8 cellular contexts compared by ENCODE assay signal in genomic region chr16:90077757-90078593, GRCh38. TPM values are rescaled to one million over a fixed set of nuclear protein-coding genes. Genes with fewer than 3 reads are reported as not detected.
DNase-seq lines count a peak whose midpoint lies in the region; ATAC-seq, FAIRE-seq and TF ChIP-seq lines count a peak whose summit lies in the region.

No MANE protein-coding gene starts in this region.

- H3K36me3 Mint-ChIP-seq in activated T-helper 2 cell treated with anti-CD3 and anti-CD28 coated beads, Interferon-gamma antibody, Interleukin-2, Interleukin-4, amounts not matched to agents 10 μg/mL and 5 μg/mL and 100 μg/mL, durations not matched to agents 14 hours and 24 hours and 36 hours (ENCODE audit: low read depth) = no peaks in the 10 kb centered on the region

- H3K4me3 Mint-ChIP-seq in activated T-helper 2 cell treated with anti-CD3 and anti-CD28 coated beads, Interferon-gamma antibody, Interleukin-2, Interleukin-4, amounts not matched to agents 10 μg/mL and 5 μg/mL and 100 μg/mL, durations not matched to agents 14 hours and 24 hours and 36 hours (ENCODE audit: low read depth) = peak overlapping the region; percentile 66

- H3K9me3 Mint-ChIP-seq in activated T-helper 2 cell treated with anti-CD3 and anti-CD28 coated beads, Interferon-gamma antibody, Interleukin-2, Interleukin-4, amounts not matched to agents 10 μg/mL and 5 μg/mL and 100 μg/mL, durations not matched to agents 14 hours and 24 hours and 36 hours = no peaks in the 10 kb centered on the region

- H3K9me3 ChIP-seq in A549 (no peaks in the 10 kb centered on the region), left ventricle myocardium inferior (replicated peaks) (no peaks in the 10 kb centered on the region), psoas muscle (no peaks in the 10 kb centered on the region)

- CTCF ChIA-PET in A549 (lab: Yijun Ruan, JAX) = interaction anchor here (0.8 kb wide), 1 partner anchor 56 kb away, joined by 3 read pairs; no protein-coding TSS in a partner anchor

- peak overlapping the region; percentile 71 to 83 for H3K27ac ChIP-seq in A549
- H3K27ac ChIP-seq in left ventricle myocardium inferior (replicated peaks) = peak overlapping the region; percentile 58
- no peak overlapping the region for H3K27ac ChIP-seq in psoas muscle

- intact Hi-C loops in activated T-helper 2 cell treated with anti-CD3 and anti-CD28 coated beads, Interferon-gamma antibody, Interleukin-2, Interleukin-4, amounts not matched to agents 10 μg/mL and 5 μg/mL and 100 μg/mL, durations not matched to agents 14 hours and 24 hours and 36 hours (cut with micrococcal nuclease) = loop anchor here (5.0 kb wide), 1 partner anchor 46 kb away; no protein-coding TSS in a partner anchor
- intact Hi-C loops in left ventricle myocardium inferior (cut with micrococcal nuclease) (no loop called here), psoas muscle (cut with DNase I) (no loop called here)

- peak; percentile 46 to 59 for ATAC-seq in A549
- peak; percentile 48 for ATAC-seq in HG02938 (IDR thresholded peaks at IDR 0.05; ENCODE audit: unreplicated experiment)
- ATAC-seq in psoas muscle = peak; percentile 17 to 45 (median 32)

- TF ChIP-seq POLR2A in A549 (IDR thresholded peaks at IDR 0.05; ENCODE audit: low read length) = no peak

- H3K27me3 ChIP-seq in left ventricle myocardium inferior (ENCODE audit: low read depth) (peaks cover 19% of the 10 kb centered on the region), psoas muscle (ENCODE audit: insufficient read depth in 3 of 3, low read length in 2 of 3) (peaks cover 0 to 10% (median 0%) of the 10 kb centered on the region in 3 donors)

- TF ChIP-seq RAD21 in A549 (conservative IDR thresholded peaks at IDR 0.05 in 1 of 2, IDR thresholded peaks at IDR 0.05 in 1 of 2) = no peak

- peaks cover 13% of the 10 kb centered on the region for H3K27me3 Mint-ChIP-seq in activated T-helper 2 cell treated with anti-CD3 and anti-CD28 coated beads, Interferon-gamma antibody, Interleukin-2, Interleukin-4, amounts not matched to agents 10 μg/mL and 5 μg/mL and 100 μg/mL, durations not matched to agents 14 hours and 24 hours and 36 hours (ENCODE audit: low read depth)

- peaks cover 31% of the 10 kb centered on the region for H3K4me1 Mint-ChIP-seq in activated T-helper 2 cell treated with anti-CD3 and anti-CD28 coated beads, Interferon-gamma antibody, Interleukin-2, Interleukin-4, amounts not matched to agents 10 μg/mL and 5 μg/mL and 100 μg/mL, durations not matched to agents 14 hours and 24 hours and 36 hours (ENCODE audit: low read depth)

- peak overlapping the region; percentile 41 for H3K4me3 ChIP-seq in A549
- peak overlapping the region; percentile 25 for H3K4me3 ChIP-seq in GM12864 (ENCODE audit: low read depth, low read length)
- peak overlapping the region; percentile 64 for H3K4me3 ChIP-seq in left ventricle myocardium inferior
- H3K4me3 ChIP-seq in psoas muscle = peak overlapping the region; percentile 61

- H3K4me1 ChIP-seq in A549 (peaks cover 4% of the 10 kb centered on the region), left ventricle myocardium inferior (peaks cover 11% of the 10 kb centered on the region), psoas muscle (no peaks in the 10 kb centered on the region)

- H3K4me2 ChIP-seq in A549 = peak overlapping the region; percentile 82

- no peak for FAIRE-seq in A549 (lab: Jason Lieb, UNC)

- POLR2A ChIA-PET in A549 (lab: Yijun Ruan, JAX) = interaction anchor here (0.9 kb wide), 1 partner anchor 26 kb away, joined by 3 read pairs; no protein-coding TSS in a partner anchor

- 80% methylated on average over 22 of the region's 24 CpGs for WGBS in A549 (ENCODE audit: missing lambda C conversion rate)
- 31 to 45% (median 37%) methylated on average over 24 of the region's 24 CpGs for WGBS in psoas muscle, 3 donors

- TF ChIP-seq EP300 in A549 (IDR thresholded peaks at IDR 0.05) = no peak

- TF ChIP-seq CTCF in A549 (IDR thresholded peaks at IDR 0.05) (no peak), GM12864 (IDR thresholded peaks at IDR 0.05; ENCODE audit: low read depth, low read length, missing control alignments) (peak; percentile 34), left ventricle myocardium inferior (IDR thresholded peaks at IDR 0.05; ENCODE audit: borderline replicate concordance) (no peak), psoas muscle (IDR thresholded peaks at IDR 0.05) (no peak)

- DNase-seq in A549 (ENCODE audit: low read depth in 1 of 2, low spot score in 1 of 2) = peak; percentile 10 to 55
- no peak for DNase-seq in GM12864 (ENCODE audit: low read depth)
- DNase-seq in NCI-H2227 (lab: John Stamatoyannopoulos, UW; ENCODE audit: unreplicated experiment) = peak; percentile 52
- no peak for DNase-seq in activated T-helper 2 cell treated with anti-CD3 and anti-CD28 coated beads, Interferon-gamma antibody, Interleukin-2, Interleukin-4, amounts not matched to agents 10 μg/mL and 5 μg/mL and 100 μg/mL, durations not matched to agents 14 hours and 24 hours and 36 hours (ENCODE audit: low spot score)
- no peak for DNase-seq in left ventricle myocardium inferior
- DNase-seq in psoas muscle = no peak
- DNase-seq in amniotic stem cell (lab: John Stamatoyannopoulos, UW) = no peak

- H3K36me3 ChIP-seq in left ventricle myocardium inferior (no peaks in the 10 kb centered on the region), psoas muscle (ENCODE audit: insufficient read depth in 1 of 2, low read depth in 1 of 2) (no peaks in the 10 kb centered on the region)

- peak overlapping the region; percentile 48 for H3K27ac Mint-ChIP-seq in activated T-helper 2 cell treated with anti-CD3 and anti-CD28 coated beads, Interferon-gamma antibody, Interleukin-2, Interleukin-4, amounts not matched to agents 10 μg/mL and 5 μg/mL and 100 μg/mL, durations not matched to agents 14 hours and 24 hours and 36 hours

TF ChIP-seq in A549, 52 proteins besides CTCF, POLR2A, EP300 and RAD21:
- TF ChIP-seq EHMT2 (IDR thresholded peaks at IDR 0.05; ENCODE audit: low read depth) = no peak
- TF ChIP-seq GATA3 (IDR thresholded peaks at IDR 0.05; ENCODE audit: borderline replicate concordance) = no peak
- TF ChIP-seq HES2 (IDR thresholded peaks at IDR 0.05) = no peak
- no peak for TF ChIP-seq CHD2 (IDR thresholded peaks at IDR 0.05; ENCODE audit: low read length, partially characterized antibody)
- no peak for TF ChIP-seq BCL3 (IDR thresholded peaks at IDR 0.05)
- no peak for TF ChIP-seq FOSL2 (IDR thresholded peaks at IDR 0.05)
- TF ChIP-seq FOSL2 (CRISPR knock-in tag; IDR thresholded peaks at IDR 0.05) = no peak
- TF ChIP-seq ELK1 (IDR thresholded peaks at IDR 0.05; ENCODE audit: low read depth, low read length) = no peak
- TF ChIP-seq HOXA7 (CRISPR knock-in tag; IDR thresholded peaks at IDR 0.05) = no peak

RNA-seq across cellular contexts. Expression of gene PRDM7, which starts 0.8 kb away (rescaled TPM):
- polyA plus RNA-seq in A549 (2011; rRNA removed) (not detected in 2 replicates), A549 (2017; fragmentation: RNase III; extraction: RNeasy Plus Mini Kit Qiagen cat#74134 plus additional on column Dnase treatment) (not detected in 3 replicates), psoas muscle (not detected)
- not detected in 2 replicates for polyA plus RNA-seq in A549 (2012; cell fraction: cytosol; rRNA removed)
- not detected in 2 replicates for polyA plus RNA-seq in A549 (2012; cell fraction: nucleus; rRNA removed)
- not detected in 2 replicates for polyA minus RNA-seq in A549 (2011; rRNA and poly(A)+ RNA removed)
- not detected in 2 replicates for total RNA-seq in activated T-helper 2 cell treated with anti-CD3 and anti-CD28 coated beads, Interferon-gamma antibody, Interleukin-2, Interleukin-4, amounts not matched to agents 10 μg/mL and 5 μg/mL and 100 μg/mL, durations not matched to agents 14 hours and 24 hours and 36 hours
- total RNA-seq in left ventricle myocardium inferior (not detected), psoas muscle (not detected)

RNA-seq across cellular contexts. Expression of gene DBNDD1, which starts 58.7 kb away (rescaled TPM):
- polyA plus RNA-seq in A549 (2011; rRNA removed) = 23.0 and 24.2 TPM in 2 replicates
- polyA plus RNA-seq in A549 (2012; cell fraction: cytosol; rRNA removed) = 42.2 and 63.0 TPM in 2 replicates
- polyA plus RNA-seq in A549 (2012; cell fraction: nucleus; rRNA removed) = 31.6 and 38.3 TPM in 2 replicates
- 39.9 to 44.7 TPM (median 43.8 TPM) in 3 replicates for polyA plus RNA-seq in A549 (2017; fragmentation: RNase III; extraction: RNeasy Plus Mini Kit Qiagen cat#74134 plus additional on column Dnase treatment)
- 19.8 and 20.2 TPM in 2 replicates for polyA minus RNA-seq in A549 (2011; rRNA and poly(A)+ RNA removed)
- 0.43 and 0.69 TPM in 2 replicates for total RNA-seq in activated T-helper 2 cell treated with anti-CD3 and anti-CD28 coated beads, Interferon-gamma antibody, Interleukin-2, Interleukin-4, amounts not matched to agents 10 μg/mL and 5 μg/mL and 100 μg/mL, durations not matched to agents 14 hours and 24 hours and 36 hours
- total RNA-seq in left ventricle myocardium inferior = 4.6 TPM
- 10 to 100 TPM; 14.7 to 37.8 (median 20.6) TPM for total RNA-seq in psoas muscle
- 10 to 100 TPM; 14.1 to 25.4 (median 17.0) TPM for polyA plus RNA-seq in psoas muscle

Comparison
In these comparisons a context has a peak if more than half of its experiments do, and no peak if none do; other contexts are left out.
1. DNase-seq: peak in A549 (2 of 2) and NCI-H2227 (single experiment); none in GM12864 (single experiment), activated T-helper 2 cell treated with anti-CD3 and anti-CD28 coated beads, Interferon-gamma antibody, Interleukin-2, Interleukin-4, amounts not matched to agents 10 μg/mL and 5 μg/mL and 100 μg/mL, durations not matched to agents 14 hours and 24 hours and 36 hours (single experiment), left ventricle myocardium inferior (single experiment), psoas muscle (0 of 2) and amniotic stem cell (single experiment).
2. Peak in every context shown above with its lines, with median percentiles within 50 percentile points of each other: ATAC-seq and H3K4me3 ChIP-seq.